In genomic region chr22:49935561-49935960, GRCh38 we compare ENCODE assay signal across 9 cellular contexts. TPM values are rescaled to one million over a fixed set of nuclear protein-coding genes. Genes with fewer than 3 reads are reported as not detected.
DNase-seq lines count a peak whose midpoint lies in the region; ATAC-seq, FAIRE-seq and TF ChIP-seq lines count a peak whose summit lies in the region.
"Had no signal": no experiment of that assay in that cellular context is flagged by ENCODE, and none has a peak within 500 bp of the region (broad histone marks: within the 10 kb centered on the region; RNA-seq: fewer than 3 reads in every experiment).

No MANE protein-coding gene starts in this region.

- intact Hi-C loops in CD8-positive, alpha-beta T cell (cut with DNase I, micrococcal nuclease), result loop anchor here in 1 of 2 experiments (10.0 kb wide), 1 partner anchor 249 kb away; the partner anchor contains the start of gene TRABD

- TF ChIP-seq CTCF in CD8-positive, alpha-beta T cell (IDR thresholded peaks at IDR 0.05), result no peak
- no peak for TF ChIP-seq CTCF in bronchial epithelial cell (IDR thresholded peaks at IDR 0.05; ENCODE audit: insufficient read depth, low read length, severe bottlenecking)
- no peak for TF ChIP-seq CTCF in neutrophil (IDR thresholded peaks at IDR 0.05)

- H3K4me1 Mint-ChIP-seq in CD8-positive, alpha-beta T cell (ENCODE audit: low read depth), result peaks cover 24% of the 10 kb centered on the region

- H3K4me3 Mint-ChIP-seq in CD8-positive, alpha-beta T cell, result peak overlapping the region; percentile 67

- CTCF ChIA-PET in CD8-positive, alpha-beta T cell (lab: Charles Lee), result interaction anchor here (1.6 to 2.3 kb wide), 2 partner anchors 46 to 95 kb away, joined by 4 to 8 read pairs; no protein-coding TSS in a partner anchor

- no peak overlapping the region for H3K4me3 ChIP-seq in CD8-positive, alpha-beta T cell (ENCODE audit: low read depth, low read length)
- H3K4me3 ChIP-seq in H7 (ENCODE audit: insufficient read depth, low read depth, low read length) (peak overlapping the region; percentile 49; the same call in 1 of the 2 replicates), bronchial epithelial cell (ENCODE audit: low read depth, low read length) (peak overlapping the region; percentile 23), neutrophil (ENCODE audit: low read depth in 1 of 2, low read length in 1 of 2) (peak overlapping the region in 1 of 2 experiments; percentile 76)

- H3K27ac ChIP-seq in CD8-positive, alpha-beta T cell (ENCODE audit: low read depth, low read length), result no peak overlapping the region
- H3K27ac ChIP-seq in neutrophil, result peak overlapping the region; percentile 98

- H3K27me3 Mint-ChIP-seq in CD8-positive, alpha-beta T cell (ENCODE audit: low read depth), result no peaks in the 10 kb centered on the region

- no peak for ATAC-seq in CD8-positive, alpha-beta T cell
- no peak for ATAC-seq in GM21367 (IDR thresholded peaks at IDR 0.05; ENCODE audit: unreplicated experiment)
- no peak for ATAC-seq in esophagus mucosa

- FAIRE-seq in bronchial epithelial cell (lab: Jason Lieb, UNC), result no peak

- no peak for DNase-seq in CD8-positive, alpha-beta T cell
- DNase-seq in H7 (peak; percentile 92), bronchial epithelial cell (ENCODE audit: low read depth) (no peak), kidney glomerular epithelial cell (lab: John Stamatoyannopoulos, UW) (no peak), GOT3 (lab: John Stamatoyannopoulos, UW) (no peak)
- DNase-seq: NCI-H446 treated with DMSO at 0.1 percent for 48 hours had no signal

- no peaks in the 10 kb centered on the region for H3K36me3 Mint-ChIP-seq in CD8-positive, alpha-beta T cell

- H3K9me3 Mint-ChIP-seq in CD8-positive, alpha-beta T cell, result no peaks in the 10 kb centered on the region

- no peaks in the 10 kb centered on the region for H3K9me3 ChIP-seq in CD8-positive, alpha-beta T cell (ENCODE audit: low read length)
- no peaks in the 10 kb centered on the region for H3K9me3 ChIP-seq in neutrophil

- peak overlapping the region; percentile 85 for H3K27ac Mint-ChIP-seq in CD8-positive, alpha-beta T cell

- no peaks in the 10 kb centered on the region for H3K27me3 ChIP-seq in CD8-positive, alpha-beta T cell (ENCODE audit: insufficient read depth, low read length)
- no peaks in the 10 kb centered on the region for H3K27me3 ChIP-seq in H7 (ENCODE audit: control insufficient read depth, insufficient read depth, low read length)
- H3K27me3 ChIP-seq in bronchial epithelial cell (ENCODE audit: control insufficient read depth, insufficient read depth, low read length), result no peaks in the 10 kb centered on the region
- peaks cover 7% of the 10 kb centered on the region for H3K27me3 ChIP-seq in neutrophil

- peaks cover 33% of the 10 kb centered on the region for H3K4me1 ChIP-seq in CD8-positive, alpha-beta T cell (ENCODE audit: insufficient read depth, low read length)
- H3K4me1 ChIP-seq in neutrophil (ENCODE audit: control insufficient read depth in 1 of 2, insufficient read depth in 1 of 2, low read depth in 1 of 2, low read length in 1 of 2), result peaks cover 51 to 52% of the 10 kb centered on the region in 2 experiments

- H3K36me3 ChIP-seq in CD8-positive, alpha-beta T cell (ENCODE audit: insufficient read depth, low read length), result no peaks in the 10 kb centered on the region
- H3K36me3 ChIP-seq in H7 (replicated peaks; ENCODE audit: control insufficient read depth, insufficient read depth, low read length) (no peaks in the 10 kb centered on the region), bronchial epithelial cell (ENCODE audit: control insufficient read depth, insufficient read depth, low read length) (no peaks in the 10 kb centered on the region), neutrophil (no peaks in the 10 kb centered on the region)

- POLR2A ChIA-PET in CD8-positive, alpha-beta T cell (lab: Charles Lee), result interaction anchor here (0.9 to 1.9 kb wide), 5 partner anchors 22 to 36 kb away, joined by 3 to 20 read pairs (median 4); partner anchors contain the start of gene PIM3

RNA-seq across cellular contexts. Expression of gene CRELD2, which starts 17.1 kb away (rescaled TPM):
- 10 to 100 TPM; 26.3 to 28.1 TPM for total RNA-seq in CD8-positive, alpha-beta T cell
- 22.8 and 45.6 TPM in 2 replicates for total RNA-seq in H7 (2014; rRNA removed; shearing (Covaris generic))
- 57.4 and 71.6 TPM in 2 replicates for total RNA-seq in bronchial epithelial cell
- 25.5 TPM for total RNA-seq in esophagus mucosa

RNA-seq across cellular contexts. Expression of gene ALG12, which starts 17.3 kb away (rescaled TPM):
- total RNA-seq in CD8-positive, alpha-beta T cell, result 10 to 100 TPM; 11.4 to 15.2 TPM
- total RNA-seq in H7 (2014; rRNA removed; shearing (Covaris generic)), result 28.5 and 32.9 TPM in 2 replicates
- total RNA-seq in bronchial epithelial cell (11.8 and 18.7 TPM in 2 replicates), esophagus mucosa (10.1 TPM)

RNA-seq across cellular contexts. Expression of gene PIM3, which starts 25.0 kb away (rescaled TPM):
- 100 to 1,000 TPM; 316 to 328 TPM for total RNA-seq in CD8-positive, alpha-beta T cell
- 71.2 and 79.7 TPM in 2 replicates for total RNA-seq in H7 (2014; rRNA removed; shearing (Covaris generic))
- 67.1 and 130 TPM in 2 replicates for total RNA-seq in bronchial epithelial cell
- 50.5 TPM for total RNA-seq in esophagus mucosa
